ENCODE assay signal across 1 cellular context in genomic region chr7:79009647-79010046, GRCh38.
TF ChIP-seq lines count a peak whose summit lies in the region.

No MANE protein-coding gene starts in this region.

TF ChIP-seq in WTC11, 78 proteins besides CTCF, POLR2A, EP300 and RAD21 (continued from another document):
- TF ChIP-seq, protein P1, sequence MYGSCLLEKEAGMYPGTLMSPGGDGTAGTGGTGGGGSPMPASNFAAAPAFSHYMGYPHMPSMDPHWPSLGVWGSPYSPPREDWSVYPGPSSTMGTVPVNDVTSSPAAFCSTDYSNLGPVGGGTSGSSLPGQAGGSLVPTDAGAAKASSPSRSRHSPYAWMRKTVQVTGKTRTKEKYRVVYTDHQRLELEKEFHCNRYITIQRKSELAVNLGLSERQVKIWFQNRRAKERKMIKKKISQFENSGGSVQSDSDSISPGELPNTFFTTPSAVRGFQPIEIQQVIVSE (CRISPR knock-in tag; IDR thresholded peaks at IDR 0.05; ENCODE audit: borderline replicate concordance): no peak
- no peak for TF ChIP-seq ZNF263 (CRISPR knock-in tag; IDR thresholded peaks at IDR 0.05; ENCODE audit: low read depth)
- TF ChIP-seq TEAD4 (CRISPR knock-in tag; IDR thresholded peaks at IDR 0.05): no peak
- TF ChIP-seq TEAD1 (CRISPR knock-in tag; IDR thresholded peaks at IDR 0.05): no peak
- TF ChIP-seq, protein P2, sequence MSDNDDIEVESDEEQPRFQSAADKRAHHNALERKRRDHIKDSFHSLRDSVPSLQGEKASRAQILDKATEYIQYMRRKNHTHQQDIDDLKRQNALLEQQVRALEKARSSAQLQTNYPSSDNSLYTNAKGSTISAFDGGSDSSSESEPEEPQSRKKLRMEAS (CRISPR knock-in tag; IDR thresholded peaks at IDR 0.05): no peak
- no peak for TF ChIP-seq EMX1 (CRISPR knock-in tag; IDR thresholded peaks at IDR 0.05)
